Comparison of ENCODE assay signal across 1 cellular context in genomic region chr7:2757904-2758672, GRCh38.
TF ChIP-seq lines count a peak whose summit lies in the region.

No MANE protein-coding gene starts in this region.

TF ChIP-seq in GM23338, 12 proteins besides CTCF, POLR2A, EP300 and RAD21 (continued from another document):
- TF ChIP-seq ZNF462 (CRISPR knock-in tag; IDR thresholded peaks at IDR 0.05) (no peak), CREB1 (CRISPR knock-in tag; IDR thresholded peaks at IDR 0.05; ENCODE audit: low read depth) (no peak), JUNB (IDR thresholded peaks at IDR 0.05; ENCODE audit: unreplicated experiment) (no peak), STAT1 (IDR thresholded peaks at IDR 0.05; ENCODE audit: unreplicated experiment) (no peak), NANOG (IDR thresholded peaks at IDR 0.05; ENCODE audit: borderline replicate concordance) (no peak), POLR2AphosphoS5 (IDR thresholded peaks at IDR 0.05; ENCODE audit: low read depth) (no peak), EZH2phosphoT487 (IDR thresholded peaks at IDR 0.05; ENCODE audit: unreplicated experiment) (no peak)
